ENCODE assay signal across 1 cellular context in genomic region chr18:8756571-8756970, GRCh38.
TF ChIP-seq lines count a peak whose summit lies in the region.

No MANE protein-coding gene starts in this region.

TF ChIP-seq in IMR-90, 13 proteins besides CTCF, POLR2A, EP300 and RAD21:
- no peak for TF ChIP-seq CHD1 (IDR thresholded peaks at IDR 0.05; ENCODE audit: low read depth, low read length)
- TF ChIP-seq RFX5 (IDR thresholded peaks at IDR 0.05; ENCODE audit: low read depth, low read length): no peak
- TF ChIP-seq BHLHE40 (IDR thresholded peaks at IDR 0.05; ENCODE audit: low read depth, low read length): no peak
- TF ChIP-seq NFE2L2 (IDR thresholded peaks at IDR 0.05; ENCODE audit: low read depth, low read length): no peak
- TF ChIP-seq MAFK (IDR thresholded peaks at IDR 0.05; ENCODE audit: low read depth, low read length): no peak
